In genomic region chr21:45831991-45832740, GRCh38 we compare ENCODE assay signal across 19 cellular contexts.
A peak's percentile ranks its signal among the peaks of the same experiment; 100 is the strongest.
DNase-seq lines count a peak whose midpoint lies in the region; ATAC-seq and TF ChIP-seq lines count a peak whose summit lies in the region.
"Had no signal": no experiment of that assay in that cellular context is flagged by ENCODE, and none has a peak within 500 bp of the region (broad histone marks: within the 10 kb centered on the region; RNA-seq: fewer than 3 reads in every experiment).

No MANE protein-coding gene starts in this region.

- H3K36me3 Mint-ChIP-seq in activated T-cell treated with anti-CD3 and anti-CD28 coated beads, Interleukin-2, amount 50 U/mL, for 24 hours (ENCODE audit: low read depth) = no peaks in the 10 kb centered on the region
- H3K36me3 Mint-ChIP-seq in activated T-cell treated with anti-CD3 and anti-CD28 coated beads, Interleukin-2, amount 50 U/mL, for 4 hours (ENCODE audit: insufficient read depth) = no peaks in the 10 kb centered on the region

- H4K20me1 ChIP-seq in hepatocyte (ENCODE audit: insufficient read depth, poor library complexity, severe bottlenecking) = no peaks in the 10 kb centered on the region

- H3K4me1 ChIP-seq in hepatocyte (ENCODE audit: insufficient read depth) = no peaks in the 10 kb centered on the region
- H3K4me1 ChIP-seq in uterus = no peaks in the 10 kb centered on the region
- H3K4me1 ChIP-seq: body of pancreas, thyroid gland had no signal

- intact Hi-C loops in uterus (cut with DNase I; ENCODE audit: low total_unique reads) = no loop called here

- no peak for TF ChIP-seq POLR2A in uterus (IDR thresholded peaks at IDR 0.05)

- no peaks in the 10 kb centered on the region for H3K27me3 Mint-ChIP-seq in activated T-cell treated with anti-CD3 and anti-CD28 coated beads, Interleukin-2, amount 50 U/mL, for 24 hours
- H3K27me3 Mint-ChIP-seq in activated T-cell treated with anti-CD3 and anti-CD28 coated beads, Interleukin-2, amount 50 U/mL, for 4 hours (ENCODE audit: low read depth) = no peaks in the 10 kb centered on the region

- TF ChIP-seq CTCF in hepatocyte (IDR thresholded peaks at IDR 0.05; ENCODE audit: poor library complexity) (no peak), uterus (IDR thresholded peaks at IDR 0.05) (no peak)

- no peak overlapping the region for H3K4me3 Mint-ChIP-seq in activated T-cell treated with anti-CD3 and anti-CD28 coated beads, Interleukin-2, amount 50 U/mL, for 24 hours
- H3K4me3 Mint-ChIP-seq in activated T-cell treated with anti-CD3 and anti-CD28 coated beads, Interleukin-2, amount 50 U/mL, for 4 hours = no peak overlapping the region

- H3K27ac ChIP-seq in hepatocyte = peak overlapping the region; percentile 16
- peak overlapping the region; percentile 14 to 22 for H3K27ac ChIP-seq in uterus
- H3K27ac ChIP-seq: body of pancreas, thyroid gland had no signal

- no peaks in the 10 kb centered on the region for H3K36me3 ChIP-seq in hepatocyte (replicated peaks; ENCODE audit: insufficient read depth, low read depth)
- H3K36me3 ChIP-seq in uterus = no peaks in the 10 kb centered on the region
- H3K36me3 ChIP-seq: thyroid gland had no signal

- H3K27ac Mint-ChIP-seq in activated T-cell treated with anti-CD3 and anti-CD28 coated beads, Interleukin-2, amount 50 U/mL, for 24 hours = no peak overlapping the region

- H3K27me3 ChIP-seq in hepatocyte (no peaks in the 10 kb centered on the region), uterus (no peaks in the 10 kb centered on the region)
- H3K27me3 ChIP-seq: body of pancreas, thyroid gland had no signal

- H3K9me3 Mint-ChIP-seq in activated T-cell treated with anti-CD3 and anti-CD28 coated beads, Interleukin-2, amount 50 U/mL, for 24 hours = no peaks in the 10 kb centered on the region
- no peaks in the 10 kb centered on the region for H3K9me3 Mint-ChIP-seq in activated T-cell treated with anti-CD3 and anti-CD28 coated beads, Interleukin-2, amount 50 U/mL, for 4 hours

- H3K4me1 Mint-ChIP-seq in activated T-cell treated with anti-CD3 and anti-CD28 coated beads, Interleukin-2, amount 50 U/mL, for 24 hours (ENCODE audit: low read depth) = peaks cover 17% of the 10 kb centered on the region
- peaks cover 8% of the 10 kb centered on the region for H3K4me1 Mint-ChIP-seq in activated T-cell treated with anti-CD3 and anti-CD28 coated beads, Interleukin-2, amount 50 U/mL, for 4 hours (ENCODE audit: low read depth)

- ATAC-seq in activated T-cell treated with anti-CD3 and anti-CD28 coated beads, Interleukin-2, amount 50 U/mL, for 4 hours = no peak
- ATAC-seq in HG02870 (IDR thresholded peaks at IDR 0.05; ENCODE audit: unreplicated experiment) = no peak
- no peak for ATAC-seq in HG03159 (IDR thresholded peaks at IDR 0.05; ENCODE audit: unreplicated experiment)
- ATAC-seq: body of pancreas, esophagus mucosa had no signal

- no peak overlapping the region for H2AFZ ChIP-seq in hepatocyte

- H3K9me3 ChIP-seq in hepatocyte (ENCODE audit: low read depth) = no peaks in the 10 kb centered on the region
- no peaks in the 10 kb centered on the region for H3K9me3 ChIP-seq in uterus
- H3K9me3 ChIP-seq: body of pancreas, thyroid gland had no signal

- H3K4me2 ChIP-seq in hepatocyte = no peak overlapping the region

- 71% methylated on average over 14 of the region's 14 CpGs for WGBS in hepatocyte (ENCODE audit: low lambda C conversion rate, missing lambda C conversion rate)

- peak; percentile 19 for DNase-seq in activated T-cell treated with anti-CD3 and anti-CD28 coated beads, Interleukin-2, amount 50 U/mL, for 24 hours
- DNase-seq in activated T-cell treated with anti-CD3 and anti-CD28 coated beads, Interleukin-2, amount 50 U/mL, for 4 hours = no peak
- DNase-seq in brain pericyte (ENCODE audit: low read depth, low spot score) (peak; percentile 56), hepatocyte (ENCODE audit: low spot score) (no peak), uterus (peak; percentile 81 to 86), SW 1271 (lab: John Stamatoyannopoulos, UW) (no peak)
- DNase-seq: 8988T; activated CD4-positive, alpha-beta T cell treated with anti-CD3 and anti-CD28 coated beads for 1 hour; activated naive CD4-positive, alpha-beta T cell treated with anti-CD3 and anti-CD28 coated beads, Interleukin-2, amount 50 U/mL, for 16 hours; DMS79; KBM-7; NCI-H1105 treated with DMSO at 0.1 percent for 48 hours; NCI-H226; stimulated activated CD4-positive, alpha-beta T cell treated with anti-CD3 and anti-CD28 coated beads, Interleukin-4, amount 100 ng/mL, for 24 hours; thyroid gland had no signal

- H3K4me3 ChIP-seq in hepatocyte (no peak overlapping the region), uterus (no peak overlapping the region)
- H3K4me3 ChIP-seq: body of pancreas, thyroid gland had no signal

- no peaks in the 10 kb centered on the region for H3K79me2 ChIP-seq in hepatocyte

- H3K9me2 ChIP-seq in hepatocyte (replicated peaks; ENCODE audit: insufficient read depth) = no peaks in the 10 kb centered on the region

Comparison
In these comparisons a context has a peak if more than half of its experiments do, and no peak if none do; other contexts are left out.
1. DNase-seq: peak in activated T-cell treated with anti-CD3 and anti-CD28 coated beads, Interleukin-2, amount 50 U/mL, for 24 hours (single experiment), brain pericyte (single experiment) and uterus (2 of 2); none in activated T-cell treated with anti-CD3 and anti-CD28 coated beads, Interleukin-2, amount 50 U/mL, for 4 hours (single experiment), hepatocyte (single experiment) and SW 1271 (0 of 2).